Comparison of ENCODE assay signal across 20 cellular contexts in genomic region chr11:69448471-69449284, GRCh38. TPM values are rescaled to one million over a fixed set of nuclear protein-coding genes. Genes with fewer than 3 reads are reported as not detected.
DNase-seq lines count a peak whose midpoint lies in the region; ATAC-seq and TF ChIP-seq lines count a peak whose summit lies in the region.
"Had no signal": no experiment of that assay in that cellular context is flagged by ENCODE, and none has a peak within 500 bp of the region (broad histone marks: within the 10 kb centered on the region; RNA-seq: fewer than 3 reads in every experiment).

No MANE protein-coding gene starts in this region.

- ATAC-seq in HG03439 (IDR thresholded peaks at IDR 0.05; ENCODE audit: unreplicated experiment), result no peak
- ATAC-seq in HG02678 (IDR thresholded peaks at IDR 0.05; ENCODE audit: unreplicated experiment), result no peak
- ATAC-seq: activated CD8-positive, alpha-beta T cell treated with anti-CD3 and anti-CD28 coated beads for 36 hours; activated naive CD4-positive, alpha-beta T cell treated with anti-CD3 and anti-CD28 coated beads, Interleukin-2, amount 50 U/mL, for 72 hours had no signal

- peaks cover 42 to 92% (median 54%) of the 10 kb centered on the region in 10 experiments for H3K4me1 ChIP-seq in BLaER1 treated with 17β-estradiol and CSF1 and Interleukin-3, amounts not matched to agents 10 nM and 100 nM
- peaks cover 30% of the 10 kb centered on the region for H3K4me1 ChIP-seq in osteoblast (ENCODE audit: insufficient read depth, low read length)

- H3K9me3 ChIP-seq in BLaER1 treated with 17β-estradiol and CSF1 and Interleukin-3, amounts not matched to agents 10 nM and 100 nM (replicated peaks in 1 of 11), result peaks cover 0 to 7% (median 4%) of the 10 kb centered on the region in 11 experiments; a peak in 8 of 22 replicates
- H3K9me3 ChIP-seq in osteoblast (ENCODE audit: low read depth, low read length), result no peaks in the 10 kb centered on the region

- no peaks in the 10 kb centered on the region for H3K27me3 ChIP-seq in BLaER1 treated with 17β-estradiol and CSF1 and Interleukin-3, amounts not matched to agents 10 nM and 100 nM
- no peaks in the 10 kb centered on the region for H3K27me3 ChIP-seq in osteoblast (ENCODE audit: insufficient read depth, low read length)

- H3K4me3 ChIP-seq in BLaER1 treated with 17β-estradiol and CSF1 and Interleukin-3, amounts not matched to agents 10 nM and 100 nM, result peak overlapping the region in 2 of 10 experiments; percentile 6 to 31; a peak in 2 of 20 replicates
- H3K4me3 ChIP-seq in osteoblast (ENCODE audit: insufficient read depth, low read length), result no peak overlapping the region

- H3K36me3 Mint-ChIP-seq in endothelial cell (ENCODE audit: low read depth, unreplicated experiment), result peaks cover 4% of the 10 kb centered on the region
- H3K36me3 Mint-ChIP-seq: activated naive CD4-positive, alpha-beta T cell treated with anti-CD3 and anti-CD28 coated beads, Interleukin-2, amount 50 U/mL, for 72 hours; CD4-positive, CD25-positive, alpha-beta regulatory T cell; mesothelial cell of epicardium had no signal

- H3K27me3 Mint-ChIP-seq in endothelial cell (ENCODE audit: unreplicated experiment), result peaks cover 15% of the 10 kb centered on the region

- H3K4me1 Mint-ChIP-seq in endothelial cell (ENCODE audit: unreplicated experiment), result peaks cover 59% of the 10 kb centered on the region

- H3K4me2 ChIP-seq in BLaER1 treated with 17β-estradiol and CSF1 and Interleukin-3, amounts not matched to agents 10 nM and 100 nM, result peak overlapping the region; percentile 74 to 94 (median 88)
- H3K4me2 ChIP-seq in osteoblast (ENCODE audit: insufficient read depth, low read length), result no peak overlapping the region

- peak overlapping the region in 1 of 11 experiments; percentile 53; a peak in 1 of 22 replicates for H3K9ac ChIP-seq in BLaER1 treated with 17β-estradiol and CSF1 and Interleukin-3, amounts not matched to agents 10 nM and 100 nM

- H4K20me1 ChIP-seq in BLaER1 treated with 17β-estradiol and CSF1 and Interleukin-3, amounts not matched to agents 10 nM and 100 nM, result peaks cover 0 to 5% (median 0%) of the 10 kb centered on the region in 11 experiments; a peak in 1 of 22 replicates
- no peaks in the 10 kb centered on the region for H4K20me1 ChIP-seq in osteoblast (ENCODE audit: insufficient read depth, low read length)

- peak overlapping the region; percentile 61 for H3K27ac Mint-ChIP-seq in endothelial cell (ENCODE audit: unreplicated experiment)
- H3K27ac Mint-ChIP-seq: activated CD8-positive, alpha-beta T cell treated with anti-CD3 and anti-CD28 coated beads for 36 hours; activated naive CD4-positive, alpha-beta T cell treated with anti-CD3 and anti-CD28 coated beads, Interleukin-2, amount 50 U/mL, for 72 hours; CD4-positive, CD25-positive, alpha-beta regulatory T cell; mesothelial cell of epicardium had no signal

- no peak overlapping the region for H2AFZ ChIP-seq in osteoblast (ENCODE audit: low read length)

- H3K36me3 ChIP-seq in BLaER1 treated with 17β-estradiol and CSF1 and Interleukin-3, amounts not matched to agents 10 nM and 100 nM, result no peaks in the 10 kb centered on the region
- H3K36me3 ChIP-seq in osteoblast (ENCODE audit: insufficient read depth, low read length), result no peaks in the 10 kb centered on the region

- no peak for TF ChIP-seq CTCF in endothelial cell (IDR thresholded peaks at IDR 0.05; ENCODE audit: unreplicated experiment)
- TF ChIP-seq CTCF in osteoblast (IDR thresholded peaks at IDR 0.05; ENCODE audit: extremely low read depth, low read depth, low read length), result no peak

- no peaks in the 10 kb centered on the region for H3K79me2 ChIP-seq in osteoblast (ENCODE audit: insufficient read depth, low read length)

- peak; percentile 21 for DNase-seq in NCI-H226
- no peak for DNase-seq in endothelial cell (ENCODE audit: low spot score)
- peak; percentile 9 for DNase-seq in osteoblast (ENCODE audit: insufficient read length, low spot score, missing footprints)
- no peak for DNase-seq in H4 (ENCODE audit: low spot score)
- DNase-seq in DMS79 (lab: John Stamatoyannopoulos, UW), result no peak
- DNase-seq: activated CD4-positive, CD25-positive, alpha-beta regulatory T cell; activated CD8-positive, alpha-beta T cell treated with anti-CD3 and anti-CD28 coated beads for 36 hours; activated T-cell treated with anti-CD3 and anti-CD28 coated beads, Interleukin-2, amount 50 U/mL, for 1 hour; CD4-positive, CD25-positive, alpha-beta regulatory T cell; DMS 273 treated with DMSO at 0.1 percent for 48 hours; NCI-H1417 had no signal

- no peaks in the 10 kb centered on the region for H3K9me3 Mint-ChIP-seq in endothelial cell (ENCODE audit: unreplicated experiment)
- H3K9me3 Mint-ChIP-seq: activated naive CD4-positive, alpha-beta T cell treated with anti-CD3 and anti-CD28 coated beads, Interleukin-2, amount 50 U/mL, for 72 hours; mesothelial cell of epicardium had no signal

- no peak overlapping the region for H3K4me3 Mint-ChIP-seq in endothelial cell (ENCODE audit: unreplicated experiment)
- H3K4me3 Mint-ChIP-seq: activated CD8-positive, alpha-beta T cell treated with anti-CD3 and anti-CD28 coated beads for 36 hours; CD4-positive, CD25-positive, alpha-beta regulatory T cell; mesothelial cell of epicardium had no signal

- peak overlapping the region in 4 of 11 experiments; percentile 5 to 45 (median 18); a peak in 4 of 22 replicates for H3K27ac ChIP-seq in BLaER1 treated with 17β-estradiol and CSF1 and Interleukin-3, amounts not matched to agents 10 nM and 100 nM
- H3K27ac ChIP-seq in osteoblast (ENCODE audit: low read depth, low read length), result no peak overlapping the region

RNA-seq across cellular contexts. Expression of gene LINC01488, which starts 32.8 kb away (rescaled TPM):
- total RNA-seq in endothelial cell (ENCODE audit: unreplicated experiment) (not detected), osteoblast (not detected in 2 replicates)
- total RNA-seq in H4 (2014; rRNA removed; shearing (Covaris generic)), result not detected in 2 replicates
- total RNA-seq: activated CD8-positive, alpha-beta T cell treated with anti-CD3 and anti-CD28 coated beads for 36 hours; activated naive CD4-positive, alpha-beta T cell treated with anti-CD3 and anti-CD28 coated beads, Interleukin-2, amount 50 U/mL, for 72 hours; CD4-positive, CD25-positive, alpha-beta regulatory T cell; HT-29; mesothelial cell of epicardium; PC-3; T-helper 2 cell treated with Interferon-gamma antibody and Interleukin-4, amounts not matched to agents 100 ng/mL and 5 ng/mL, for 36 hours; temporal lobe had no signal

Comparison
In these comparisons a context has a peak if more than half of its experiments do, and no peak if none do; other contexts are left out.
1. DNase-seq: peak in NCI-H226 (single experiment) and osteoblast (single experiment); none in endothelial cell (single experiment), H4 (single experiment) and DMS79 (single experiment).